29 cellular contexts compared by ENCODE assay signal in genomic region chr7:131363719-131364118, GRCh38. TPM values are rescaled to one million over a fixed set of nuclear protein-coding genes. Genes with fewer than 3 reads are reported as not detected.
DNase-seq lines count a peak whose midpoint lies in the region; ATAC-seq, FAIRE-seq and TF ChIP-seq lines count a peak whose summit lies in the region.
"Had no signal": no experiment of that assay in that cellular context is flagged by ENCODE, and none has a peak within 500 bp of the region (broad histone marks: within the 10 kb centered on the region; RNA-seq: fewer than 3 reads in every experiment).

No MANE protein-coding gene starts in this region.

- no peak overlapping the region for H3K23ac ChIP-seq in mesenchymal stem cell (ENCODE audit: low read length in 2 of 2)

- no peak overlapping the region for H3K14ac ChIP-seq in mesenchymal stem cell (ENCODE audit: low read length in 2 of 2)

- in situ Hi-C loops in GM23248 (cut with MboI), result no loop called here

- H3K4me1 Mint-ChIP-seq in astrocyte (ENCODE audit: low read depth, unreplicated experiment), result peaks cover 38% of the 10 kb centered on the region
- H3K4me1 Mint-ChIP-seq: neural progenitor cell had no signal

- peaks cover 31% of the 10 kb centered on the region for H3K4me1 ChIP-seq in GM23248 (ENCODE audit: insufficient read depth)
- no peaks in the 10 kb centered on the region for H3K4me1 ChIP-seq in astrocyte (ENCODE audit: insufficient read depth, low read length)
- no peaks in the 10 kb centered on the region for H3K4me1 ChIP-seq in mesenchymal stem cell (ENCODE audit: control insufficient read depth, insufficient read depth, low read depth, low read length)
- no peaks in the 10 kb centered on the region for H3K4me1 ChIP-seq in breast epithelium
- peaks cover 14% of the 10 kb centered on the region for H3K4me1 ChIP-seq in mucosa of descending colon (ENCODE audit: low read depth)

- H3K36me3 Mint-ChIP-seq in astrocyte (ENCODE audit: low read depth, unreplicated experiment), result peaks cover 2% of the 10 kb centered on the region

- peak; percentile 25 for DNase-seq in GM23248
- peak; percentile 12 for DNase-seq in HuH-7 (ENCODE audit: low spot score)
- no peak for DNase-seq in astrocyte (ENCODE audit: low read depth)
- DNase-seq in mesenchymal stem cell, result peak; percentile 47
- no peak for DNase-seq in breast epithelium (ENCODE audit: low spot score in 2 of 2)
- DNase-seq in NCI-H128 (lab: John Stamatoyannopoulos, UW; ENCODE audit: unreplicated experiment), result no peak
- no peak for DNase-seq in mucosa of descending colon
- DNase-seq in A172 (ENCODE audit: low spot score), result no peak
- DNase-seq: activated naive CD4-positive, alpha-beta T cell; adrenal gland; body of pancreas; DND-41; GF-D8; hippocampal formation; left colon; mammary epithelial cell; NCI-H1048; NCI-H2029; NCI-H510A treated with DMSO at 0.1 percent for 48 hours; NK-92 treated with Interleukin-12 subunit alpha and Interleukin-12 subunit beta, amount 100 ng/mL, for 24 hours; stimulated activated naive CD4-positive, alpha-beta T cell treated with Interleukin-2 at 50 U/mL for 16 hours had no signal

- H4K91ac ChIP-seq in mesenchymal stem cell (ENCODE audit: low read length), result no peak overlapping the region

- H3K4ac ChIP-seq in mesenchymal stem cell (ENCODE audit: low read depth in 1 of 2, low read length in 2 of 2), result no peak overlapping the region

- H3K4me2 ChIP-seq in GM23248 (ENCODE audit: unreplicated experiment), result no peak overlapping the region
- no peak overlapping the region for H3K4me2 ChIP-seq in astrocyte (ENCODE audit: low read length)
- no peak overlapping the region for H3K4me2 ChIP-seq in mesenchymal stem cell (ENCODE audit: low read length, poor library complexity, severe bottlenecking)
- H3K4me2 ChIP-seq: neural progenitor cell, smooth muscle cell had no signal

- H3K9me3 Mint-ChIP-seq in astrocyte (ENCODE audit: unreplicated experiment), result no peaks in the 10 kb centered on the region
- H3K9me3 Mint-ChIP-seq: IgD-negative memory B cell had no signal

- no peak for FAIRE-seq in astrocyte (lab: Jason Lieb, UNC)
- FAIRE-seq: frontal cortex had no signal

- intact Hi-C loops in breast epithelium (cut with DNase I; ENCODE audit: low total_unique reads), result no loop called here
- intact Hi-C loops in mucosa of descending colon (cut with DNase I, micrococcal nuclease), result no loop called here

- no peak overlapping the region for H2BK12ac ChIP-seq in mesenchymal stem cell (ENCODE audit: low read length in 2 of 2)

- no peaks in the 10 kb centered on the region for H3K9me3 ChIP-seq in GM23248 (ENCODE audit: low read depth)
- H3K9me3 ChIP-seq in astrocyte (ENCODE audit: insufficient read depth, low read depth, low read length), result no peaks in the 10 kb centered on the region
- no peaks in the 10 kb centered on the region for H3K9me3 ChIP-seq in mesenchymal stem cell (ENCODE audit: control insufficient read depth, low read length)
- no peaks in the 10 kb centered on the region for H3K9me3 ChIP-seq in breast epithelium
- no peaks in the 10 kb centered on the region for H3K9me3 ChIP-seq in mucosa of descending colon
- H3K9me3 ChIP-seq: adrenal gland, body of pancreas, thoracic aorta had no signal

- no peak overlapping the region for H2AK5ac ChIP-seq in mesenchymal stem cell (ENCODE audit: low read length, severe bottlenecking)

- no peak overlapping the region for H2BK15ac ChIP-seq in mesenchymal stem cell (ENCODE audit: low read depth, poor library complexity, severe bottlenecking)

- peak overlapping the region; percentile 8 for H3K27ac Mint-ChIP-seq in astrocyte (ENCODE audit: unreplicated experiment)
- H3K27ac Mint-ChIP-seq: CD14-positive monocyte, IgD-negative memory B cell, neural progenitor cell had no signal

- H3K9me2 ChIP-seq in GM23248 (ENCODE audit: insufficient read depth), result no peaks in the 10 kb centered on the region

- no peak overlapping the region for H3K9ac ChIP-seq in GM23248
- H3K9ac ChIP-seq in astrocyte (ENCODE audit: low read length), result no peak overlapping the region
- no peak overlapping the region for H3K9ac ChIP-seq in mesenchymal stem cell (ENCODE audit: low read length)
- H3K9ac ChIP-seq: neural progenitor cell, parathyroid adenoma had no signal

- no peak overlapping the region for H3K27ac ChIP-seq in GM23248
- no peak overlapping the region for H3K27ac ChIP-seq in astrocyte (ENCODE audit: low read depth, low read length)
- no peak overlapping the region for H3K27ac ChIP-seq in mesenchymal stem cell (ENCODE audit: low read length, poor library complexity, severe bottlenecking)
- no peak overlapping the region for H3K27ac ChIP-seq in breast epithelium
- H3K27ac ChIP-seq: adrenal gland, body of pancreas, neural progenitor cell, parathyroid adenoma, SK-N-MC, thoracic aorta had no signal

- no peak overlapping the region for H3K4me3 Mint-ChIP-seq in astrocyte (ENCODE audit: unreplicated experiment)
- H3K4me3 Mint-ChIP-seq: CD14-positive monocyte, neural progenitor cell had no signal

- WGBS in GM23248 (ENCODE audit: low coverage in 1 of 2, low lambda C conversion rate in 2 of 2, missing lambda C conversion rate in 2 of 2), 2 experiments, result 57 to 74% methylated on average over 2 of the region's 2 CpGs
- 14% methylated on average over 1 of the region's 2 CpGs for WGBS in mesenchymal stem cell

- peaks cover 2% of the 10 kb centered on the region for H3K79me1 ChIP-seq in mesenchymal stem cell (replicated peaks; ENCODE audit: low read length, poor library complexity, severe bottlenecking)

- peaks cover 20% of the 10 kb centered on the region for H3F3A ChIP-seq in GM23248 (ENCODE audit: insufficient read depth)

- H3K36me3 ChIP-seq in GM23248 (ENCODE audit: low read depth) (no peaks in the 10 kb centered on the region), astrocyte (ENCODE audit: insufficient read depth, low read length) (no peaks in the 10 kb centered on the region), mesenchymal stem cell (ENCODE audit: control insufficient read depth in 1 of 2, insufficient read depth in 2 of 2, low read depth in 1 of 2, low read length in 2 of 2) (no peaks in the 10 kb centered on the region), breast epithelium (no peaks in the 10 kb centered on the region), mucosa of descending colon (ENCODE audit: low read depth) (no peaks in the 10 kb centered on the region)
- H3K36me3 ChIP-seq: adrenal gland, neural progenitor cell, thoracic aorta had no signal

- H4K20me1 ChIP-seq in GM23248 (ENCODE audit: insufficient read depth) (peaks cover 28% of the 10 kb centered on the region), astrocyte (ENCODE audit: insufficient read depth, low read length) (peaks cover 97% of the 10 kb centered on the region)

- no peak overlapping the region for H4K8ac ChIP-seq in mesenchymal stem cell (ENCODE audit: low read length)

- no peak for ATAC-seq in mucosa of descending colon
- ATAC-seq: body of pancreas, left colon had no signal

- no peak overlapping the region for H2BK120ac ChIP-seq in mesenchymal stem cell (ENCODE audit: low read depth, low read length)

- no peak for TF ChIP-seq POLR2A in breast epithelium (IDR thresholded peaks at IDR 0.05)

- H2AFZ ChIP-seq in GM23248 (no peak overlapping the region), astrocyte (ENCODE audit: low read depth, low read length) (no peak overlapping the region), mesenchymal stem cell (ENCODE audit: low read depth, low read length) (no peak overlapping the region)
- H2AFZ ChIP-seq: neural progenitor cell, parathyroid adenoma had no signal

- TF ChIP-seq CTCF in astrocyte (IDR thresholded peaks at IDR 0.05; ENCODE audit: insufficient read depth, low read depth, low read length) (no peak), breast epithelium (IDR thresholded peaks at IDR 0.05) (no peak), mucosa of descending colon (IDR thresholded peaks at IDR 0.05) (no peak)

- H3K27me3 ChIP-seq in GM23248 (replicated peaks; ENCODE audit: insufficient read depth) (no peaks in the 10 kb centered on the region), astrocyte (ENCODE audit: insufficient read depth, low read length) (no peaks in the 10 kb centered on the region), mesenchymal stem cell (ENCODE audit: control insufficient read depth in 1 of 2, insufficient read depth in 1 of 2, low read length in 2 of 2) (no peaks in the 10 kb centered on the region), breast epithelium (no peaks in the 10 kb centered on the region)
- H3K27me3 ChIP-seq: adrenal gland, body of pancreas, neural progenitor cell had no signal

- H3K79me2 ChIP-seq in GM23248 (ENCODE audit: insufficient read depth), result peaks cover 100% of the 10 kb centered on the region
- peaks cover 99% of the 10 kb centered on the region for H3K79me2 ChIP-seq in astrocyte (ENCODE audit: insufficient read depth, low read length)

- H3K4me3 ChIP-seq in GM23248 (no peak overlapping the region), astrocyte (ENCODE audit: insufficient read depth, low read depth, low read length) (no peak overlapping the region), mesenchymal stem cell (ENCODE audit: insufficient read depth in 1 of 2, low read depth in 1 of 2, low read length in 2 of 2) (no peak overlapping the region), breast epithelium (no peak overlapping the region), mucosa of descending colon (no peak overlapping the region)
- H3K4me3 ChIP-seq: adrenal gland, body of pancreas, neural progenitor cell, SK-N-MC, smooth muscle cell, thoracic aorta had no signal

- H3K27me3 Mint-ChIP-seq in astrocyte (ENCODE audit: low read depth, unreplicated experiment), result no peaks in the 10 kb centered on the region
- H3K27me3 Mint-ChIP-seq: IgD-negative memory B cell had no signal

- H3K18ac ChIP-seq in mesenchymal stem cell (ENCODE audit: low read depth in 1 of 2, low read length in 2 of 2), result no peak overlapping the region

- H2BK5ac ChIP-seq in mesenchymal stem cell (ENCODE audit: low read depth, low read length, poor library complexity, severe bottlenecking), result no peak overlapping the region

RNA-seq across cellular contexts. Expression of gene MKLN1, which starts 36.0 kb away (rescaled TPM):
- total RNA-seq in GM23248 (2014; rRNA removed; shearing (Covaris generic)), result 30.2 and 35.7 TPM in 2 replicates
- 26.4 and 32.1 TPM in 2 replicates for polyA plus RNA-seq in GM23248 (2016; fragmentation: Nextera tagmentation; extraction: Ambion mirVana)
- total RNA-seq in astrocyte (48.0 and 50.3 TPM in 2 replicates), breast epithelium (100 to 1,000 TPM in 1 of 3 donors, 10 to 100 TPM in 2; 78.1 to 113 (median 80.3) TPM), mucosa of descending colon (10 to 100 TPM; 41.5 to 66.1 (median 47.1) TPM)
- 20.2 TPM for polyA plus RNA-seq in mesenchymal stem cell (2013, experiment 1 of 2)
- 21.2 TPM for polyA plus RNA-seq in mesenchymal stem cell (2013, experiment 2 of 2)
- total RNA-seq in A172 (2014; rRNA removed; shearing (Covaris generic)), result 27.1 and 32.4 TPM in 2 replicates

Comparison
In these comparisons a context has a peak if more than half of its experiments do, and no peak if none do; other contexts are left out.
1. DNase-seq: peak in GM23248 (single experiment), HuH-7 (single experiment) and mesenchymal stem cell (single experiment); none in astrocyte (single experiment), breast epithelium (0 of 2), NCI-H128 (single experiment), mucosa of descending colon (0 of 3) and A172 (single experiment).